Comparison of ENCODE assay signal across 20 cellular contexts in genomic region chr18:73737990-73738389, GRCh38.
DNase-seq lines count a peak whose midpoint lies in the region; ATAC-seq, FAIRE-seq and TF ChIP-seq lines count a peak whose summit lies in the region.
"Had no signal": no experiment of that assay in that cellular context is flagged by ENCODE, and none has a peak within 500 bp of the region (broad histone marks: within the 10 kb centered on the region; RNA-seq: fewer than 3 reads in every experiment).

No MANE protein-coding gene starts in this region.

- H4K8ac ChIP-seq in IMR-90 (ENCODE audit: low read depth in 2 of 2, low read length in 2 of 2), result no peak overlapping the region

- no peak for TF ChIP-seq POLR2A in IMR-90 (IDR thresholded peaks at IDR 0.05; ENCODE audit: low read depth, low read length)

- H3K27ac Mint-ChIP-seq in endodermal cell, result no peak overlapping the region
- H3K27ac Mint-ChIP-seq: B cell; CD4-positive, CD25-positive, alpha-beta regulatory T cell; CD8-positive, alpha-beta T cell; GM23338; H9 had no signal

- DNase-seq in IMR-90 (no peak), bronchial epithelial cell (ENCODE audit: low read depth) (peak; percentile 84), foreskin keratinocyte (peak; percentile 46 to 69), DMS 273 (lab: John Stamatoyannopoulos, UW; ENCODE audit: unreplicated experiment) (no peak), AG20443 (ENCODE audit: low spot score) (no peak), endodermal cell (no peak)
- DNase-seq: Caco-2; CD4-positive, CD25-positive, alpha-beta regulatory T cell; CD8-positive, alpha-beta T cell; DMS 273 treated with DMSO at 0.1 percent for 48 hours; DMS79; GF-D8; H9 had no signal

- H3K9me3 ChIP-seq in IMR-90 (ENCODE audit: control insufficient read depth, insufficient read depth, low read length) (no peaks in the 10 kb centered on the region), endodermal cell (ENCODE audit: control insufficient read depth, low read length) (no peaks in the 10 kb centered on the region)
- H3K9me3 ChIP-seq: BLaER1, Caco-2 had no signal

- no peak overlapping the region for H2AK5ac ChIP-seq in IMR-90 (ENCODE audit: low read depth, low read length)

- no peak overlapping the region for H2AK9ac ChIP-seq in IMR-90 (replicated peaks; ENCODE audit: low read depth, low read length, poor library complexity)

- H3K4ac ChIP-seq in IMR-90 (ENCODE audit: low read depth, low read length), result no peak overlapping the region

- CTCF ChIA-PET in IMR-90 (lab: Yijun Ruan, JAX), result interaction anchor here (0.6 kb wide), 1 partner anchor 35 kb away, joined by 3 read pairs; no protein-coding TSS in a partner anchor

- H3K36me3 Mint-ChIP-seq in endodermal cell (ENCODE audit: low read depth), result no peaks in the 10 kb centered on the region
- H3K36me3 Mint-ChIP-seq: CD4-positive, CD25-positive, alpha-beta regulatory T cell; CD8-positive, alpha-beta T cell had no signal

- H2BK5ac ChIP-seq in IMR-90 (ENCODE audit: low read depth, low read length, poor library complexity, severe bottlenecking), result no peak overlapping the region

- no peaks in the 10 kb centered on the region for H3K36me3 ChIP-seq in IMR-90 (ENCODE audit: control insufficient read depth, insufficient read depth, low read length)
- H3K36me3 ChIP-seq in bronchial epithelial cell (ENCODE audit: control insufficient read depth, insufficient read depth, low read length), result no peaks in the 10 kb centered on the region
- no peaks in the 10 kb centered on the region for H3K36me3 ChIP-seq in endodermal cell (ENCODE audit: control insufficient read depth, insufficient read depth, low read length)
- H3K36me3 ChIP-seq: BLaER1 had no signal

- H4K91ac ChIP-seq in IMR-90 (ENCODE audit: insufficient read depth, low read depth, low read length), result no peak overlapping the region

- TF ChIP-seq CTCF in IMR-90 (conservative IDR thresholded peaks at IDR 0.05; ENCODE audit: low read depth, low read length) (no peak), bronchial epithelial cell (IDR thresholded peaks at IDR 0.05; ENCODE audit: insufficient read depth, low read length, severe bottlenecking) (no peak), foreskin keratinocyte (conservative IDR thresholded peaks at IDR 0.05) (no peak), endodermal cell (conservative IDR thresholded peaks at IDR 0.05) (no peak)

- H3K4me1 Mint-ChIP-seq in endodermal cell, result peaks cover 9% of the 10 kb centered on the region
- H3K4me1 Mint-ChIP-seq: B cell had no signal

- in situ Hi-C loops in IMR-90 (cut with MboI; ENCODE audit: low sequenced_read_pairs), result no loop called here

- intact Hi-C loops in IMR-90 (cut with micrococcal nuclease), result no loop called here

- POLR2A ChIA-PET in IMR-90 (lab: Charles Lee; ENCODE audit: unreplicated experiment), result no interaction called here

- H2BK20ac ChIP-seq in IMR-90 (ENCODE audit: low read depth, low read length), result peak overlapping the region; percentile 22; the same call in 1 of the 2 replicates

- H4K5ac ChIP-seq in IMR-90 (ENCODE audit: low read depth, low read length), result no peak overlapping the region

- H3K9ac ChIP-seq in IMR-90 (ENCODE audit: low read depth, low read length), result no peak overlapping the region
- no peak overlapping the region for H3K9ac ChIP-seq in endodermal cell (ENCODE audit: extremely low read depth, low read length, poor library complexity, severe bottlenecking)
- H3K9ac ChIP-seq: BLaER1 had no signal

- H3K56ac ChIP-seq in IMR-90 (ENCODE audit: extremely low read depth, insufficient read depth, low read length), result no peak overlapping the region

- no peaks in the 10 kb centered on the region for H3K27me3 Mint-ChIP-seq in endodermal cell (ENCODE audit: insufficient read depth)
- H3K27me3 Mint-ChIP-seq: B cell had no signal

- TF ChIP-seq RAD21 in IMR-90 (IDR thresholded peaks at IDR 0.05; ENCODE audit: low read length), result no peak

- H3K18ac ChIP-seq in IMR-90 (ENCODE audit: low read depth, low read length), result no peak overlapping the region

- no peak overlapping the region for H3K4me2 ChIP-seq in IMR-90 (ENCODE audit: low read depth, low read length)
- H3K4me2 ChIP-seq: BLaER1, GM23338 had no signal

- H3K27me3 ChIP-seq in IMR-90 (ENCODE audit: control insufficient read depth, insufficient read depth, low read length) (no peaks in the 10 kb centered on the region), bronchial epithelial cell (ENCODE audit: control insufficient read depth, insufficient read depth, low read length) (no peaks in the 10 kb centered on the region), foreskin keratinocyte (no peaks in the 10 kb centered on the region), endodermal cell (ENCODE audit: control insufficient read depth, insufficient read depth, low read length, poor library complexity, severe bottlenecking) (no peaks in the 10 kb centered on the region)
- H3K27me3 ChIP-seq: BLaER1 had no signal

- H3K23ac ChIP-seq in IMR-90 (ENCODE audit: low read depth, low read length), result no peak overlapping the region

- H3K79me1 ChIP-seq in IMR-90 (ENCODE audit: low read depth in 1 of 2, low read length in 2 of 2), result no peaks in the 10 kb centered on the region

- 0 out of 2 replicates have a peak overlapping the region, but pooled peaks have one; percentile 14 for H3K14ac ChIP-seq in IMR-90 (replicated peaks; ENCODE audit: low read depth, low read length)

- FAIRE-seq in bronchial epithelial cell (lab: Jason Lieb, UNC), result no peak
- FAIRE-seq: GM12891, GM18507 had no signal

- peaks cover 4% of the 10 kb centered on the region; the same call in 1 of the 2 replicates for H3K4me1 ChIP-seq in IMR-90 (ENCODE audit: control insufficient read depth, insufficient read depth, low read length)
- peaks cover 31% of the 10 kb centered on the region for H3K4me1 ChIP-seq in foreskin keratinocyte
- peaks cover 5% of the 10 kb centered on the region for H3K4me1 ChIP-seq in endodermal cell (ENCODE audit: control insufficient read depth, insufficient read depth, low read length)
- H3K4me1 ChIP-seq: Caco-2 had no signal

- H2BK120ac ChIP-seq in IMR-90 (ENCODE audit: low read depth, low read length), result no peak overlapping the region

- no peak overlapping the region for H3K4me3 Mint-ChIP-seq in endodermal cell
- H3K4me3 Mint-ChIP-seq: B cell; CD4-positive, CD25-positive, alpha-beta regulatory T cell; CD8-positive, alpha-beta T cell; GM23338; H9 had no signal

- ATAC-seq in IMR-90 (ENCODE audit: low read depth) (no peak), foreskin keratinocyte (peak; percentile 20)
- ATAC-seq: CD8-positive, alpha-beta T cell; GM23338; HCT116 had no signal

- H4K20me1 ChIP-seq in IMR-90 (ENCODE audit: insufficient read depth, low read length), result no peaks in the 10 kb centered on the region
- H4K20me1 ChIP-seq: BLaER1 had no signal

- H3K9me1 ChIP-seq in IMR-90 (ENCODE audit: insufficient read depth, low read length), result no peaks in the 10 kb centered on the region; the same call in 1 of the 2 replicates

- H2BK15ac ChIP-seq in IMR-90 (ENCODE audit: low read depth, low read length), result no peak overlapping the region

- H3K4me3 ChIP-seq in IMR-90 (ENCODE audit: insufficient read depth, low read depth, low read length), result no peak overlapping the region
- no peak overlapping the region for H3K4me3 ChIP-seq in bronchial epithelial cell (ENCODE audit: low read depth, low read length)
- no peak overlapping the region for H3K4me3 ChIP-seq in endodermal cell (ENCODE audit: low read length)
- H3K4me3 ChIP-seq: BLaER1, GM23338 had no signal

- dilution Hi-C loops in IMR-90 (cut with HindIII; ENCODE audit: low sequenced_read_pairs, unreplicated experiment), result no loop called here

- H3K9me3 Mint-ChIP-seq in endodermal cell, result no peaks in the 10 kb centered on the region
- H3K9me3 Mint-ChIP-seq: GM23338, H9 had no signal

- BruUV-seq in IMR-90 (replicated peaks; lab: Mats Ljungman, UMichigan), result no TSS peak

- H3K27ac ChIP-seq in IMR-90 (ENCODE audit: insufficient read depth, low read length) (no peak overlapping the region), foreskin keratinocyte (no peak overlapping the region), endodermal cell (ENCODE audit: low read depth, low read length) (no peak overlapping the region)
- H3K27ac ChIP-seq: BLaER1, C4-2B had no signal

- no peak overlapping the region for H2AFZ ChIP-seq in IMR-90 (replicated peaks; ENCODE audit: low read length, poor library complexity)
- H2AFZ ChIP-seq: GM23338 had no signal

TF ChIP-seq in IMR-90, 13 proteins besides CTCF, POLR2A, EP300 and RAD21:
- TF ChIP-seq BHLHE40 (IDR thresholded peaks at IDR 0.05; ENCODE audit: low read depth, low read length), result no peak
- no peak for TF ChIP-seq RCOR1 (IDR thresholded peaks at IDR 0.05; ENCODE audit: insufficient replicate concordance, low read length)
- no peak for TF ChIP-seq SMC3 (IDR thresholded peaks at IDR 0.05; ENCODE audit: low read depth, low read length)
- TF ChIP-seq MAZ (IDR thresholded peaks at IDR 0.05; ENCODE audit: borderline replicate concordance, low read depth, low read length), result no peak
- TF ChIP-seq FOS (IDR thresholded peaks at IDR 0.05; ENCODE audit: low read depth, low read length), result no peak
- TF ChIP-seq RFX5 (IDR thresholded peaks at IDR 0.05; ENCODE audit: low read depth, low read length), result no peak
- no peak for TF ChIP-seq ELK1 (IDR thresholded peaks at IDR 0.05; ENCODE audit: borderline replicate concordance, low read depth, low read length)
- TF ChIP-seq MXI1 (IDR thresholded peaks at IDR 0.05; ENCODE audit: borderline replicate concordance, low read depth, low read length), result no peak
- TF ChIP-seq USF2 (IDR thresholded peaks at IDR 0.05; ENCODE audit: low read depth, low read length), result no peak
- no peak for TF ChIP-seq NFE2L2 (IDR thresholded peaks at IDR 0.05; ENCODE audit: low read depth, low read length)

Comparison
In these comparisons a context has a peak if more than half of its experiments do, and no peak if none do; other contexts are left out.
1. DNase-seq: peak in bronchial epithelial cell (single experiment) and foreskin keratinocyte (2 of 2); none in IMR-90 (single experiment), DMS 273 (single experiment), AG20443 (single experiment) and endodermal cell (single experiment).